In the genomic region with DNA sequence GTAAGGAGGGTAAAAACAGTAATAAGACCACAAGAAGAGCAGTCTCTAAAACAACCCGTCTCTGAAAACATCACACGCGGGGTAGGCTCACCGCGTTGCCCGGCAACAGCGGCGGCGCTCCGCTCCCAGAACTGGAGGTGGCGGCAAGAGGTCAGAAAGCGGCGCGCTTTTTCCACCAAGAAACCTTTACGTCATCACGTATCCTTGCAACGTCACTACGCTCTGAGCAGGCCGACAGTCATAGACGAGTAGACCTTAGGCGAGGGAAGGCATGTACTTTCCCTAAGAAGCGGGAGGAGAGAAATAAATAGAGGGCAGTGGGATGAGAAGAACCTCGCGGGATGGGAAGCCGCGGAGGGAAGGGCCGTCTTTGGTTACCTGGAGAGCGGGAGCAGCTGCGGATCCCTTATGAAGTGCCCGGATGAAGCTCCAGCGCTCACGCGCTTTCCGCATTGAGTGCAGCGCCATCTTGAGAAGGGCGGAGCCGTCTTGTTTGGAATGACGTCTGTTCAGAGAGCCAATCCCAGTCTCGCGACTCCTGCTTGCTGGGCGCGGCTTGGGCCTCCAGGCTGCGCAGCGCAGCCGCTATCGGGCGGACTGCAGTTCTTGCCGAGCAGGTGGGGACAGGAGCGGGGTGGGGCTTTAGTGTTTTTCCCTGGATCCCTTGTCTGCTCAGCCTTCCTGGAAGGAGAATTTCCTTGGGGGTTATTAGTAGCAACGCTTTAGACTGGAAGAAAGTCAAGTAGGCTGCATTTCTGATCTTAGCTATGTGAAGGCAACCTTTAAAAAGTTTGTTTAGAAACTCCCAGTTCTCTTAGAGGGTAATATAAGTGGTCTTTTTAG, we compare ENCODE assay signal across 8 cellular contexts. TPM values are rescaled to one million over a fixed set of nuclear protein-coding genes. Genes with fewer than 3 reads are reported as not detected.
DNase-seq lines count a peak whose midpoint lies in the region; ATAC-seq and TF ChIP-seq lines count a peak whose summit lies in the region.

A gene (minus strand): TSS at position 477 of the 843 bp plus-strand sequence. CDS start 9 bp downstream, at position 468.

- DNase-seq in NCI-H1694 (lab: John Stamatoyannopoulos, UW) = peak; percentile 95
- DNase-seq in amygdala (lab: John Stamatoyannopoulos, UW) = peak; percentile 57 to 98 (median 95)
- peak; percentile 95 for DNase-seq in left ventricle myocardium superior
- peak; percentile 97 for DNase-seq in prostate gland (ENCODE audit: low spot score)

- H3K36me3 ChIP-seq in prostate gland (no peaks in the 10 kb centered on the region), urinary bladder (ENCODE audit: insufficient read depth) (no peaks in the 10 kb centered on the region)

- H3K4me1 ChIP-seq in prostate gland (replicated peaks) (peaks cover 4% of the 10 kb centered on the region), urinary bladder (ENCODE audit: insufficient read depth) (peaks cover 1% of the 10 kb centered on the region)

- TF ChIP-seq POLR2A in prostate gland (IDR thresholded peaks at IDR 0.05) = peak; percentile 64

- TF ChIP-seq CTCF in prostate gland (IDR thresholded peaks at IDR 0.05) = peak in 1 of 4 experiments; percentile 25

- no peaks in the 10 kb centered on the region for H3K27me3 ChIP-seq in prostate gland (replicated peaks; ENCODE audit: insufficient read depth)

- H3K9me3 ChIP-seq in prostate gland = no peaks in the 10 kb centered on the region

- H3K4me3 ChIP-seq in prostate gland (peak within 1 kb of the TSS; percentile 48 to 59), urinary bladder (ENCODE audit: low read depth, low read length) (peak within 1 kb of the TSS; percentile 56)

- ATAC-seq in GM18498 (IDR thresholded peaks at IDR 0.05; ENCODE audit: unreplicated experiment) = peak; percentile 95
- ATAC-seq in HG02885 (IDR thresholded peaks at IDR 0.05; ENCODE audit: poor library complexity, unreplicated experiment) = peak; percentile 95
- peak; percentile 99 for ATAC-seq in left ventricle myocardium superior

- intact Hi-C loops in T-helper 1 cell treated with Interleukin-12 subunit alpha and Interleukin-12 subunit beta and Interleukin-4 antibody, amounts not matched to agents 30 ng/mL and 1 ng/mL, for 36 hours (cut with micrococcal nuclease) = loop anchor here (1.0 to 5.0 kb wide), 4 partner anchors 1211 to 1773 kb away; a partner anchor contains a TSS
- intact Hi-C loops in left ventricle myocardium superior (cut with micrococcal nuclease) = no loop called here
- intact Hi-C loops in prostate gland (cut with DNase I) = loop anchor here (5.0 kb wide), 1 partner anchor 507 kb away; a partner anchor contains a TSS

- H3K27ac ChIP-seq in prostate gland (peak within 1 kb of the TSS; percentile 98 to 99), urinary bladder (ENCODE audit: low read depth) (peak within 1 kb of the TSS; percentile 94)

- WGBS in prostate gland = under 1% methylated on average over 50 of the region's 50 CpGs
- WGBS in urinary bladder = under 1% methylated on average over 50 of the region's 50 CpGs

RNA-seq across cellular contexts. Expression of the gene that starts here (rescaled TPM):
- 10.0 and 11.8 TPM in 2 replicates for total RNA-seq in T-helper 1 cell treated with Interleukin-12 subunit alpha and Interleukin-12 subunit beta and Interleukin-4 antibody, amounts not matched to agents 30 ng/mL and 1 ng/mL, for 36 hours
- total RNA-seq in left ventricle myocardium superior (9.3 TPM), prostate gland (10 to 100 TPM; 15.6 to 22.0 TPM), urinary bladder (29.3 TPM)
- polyA plus RNA-seq in urinary bladder = 6.8 TPM

Comparison
In these comparisons a context has a peak if more than half of its experiments do, and no peak if none do; other contexts are left out.
1. Peak in every context shown above with its lines: DNase-seq, ATAC-seq, H3K4me3 ChIP-seq and H3K27ac ChIP-seq.